ENCODE assay signal across 8 cellular contexts in the genomic region with DNA sequence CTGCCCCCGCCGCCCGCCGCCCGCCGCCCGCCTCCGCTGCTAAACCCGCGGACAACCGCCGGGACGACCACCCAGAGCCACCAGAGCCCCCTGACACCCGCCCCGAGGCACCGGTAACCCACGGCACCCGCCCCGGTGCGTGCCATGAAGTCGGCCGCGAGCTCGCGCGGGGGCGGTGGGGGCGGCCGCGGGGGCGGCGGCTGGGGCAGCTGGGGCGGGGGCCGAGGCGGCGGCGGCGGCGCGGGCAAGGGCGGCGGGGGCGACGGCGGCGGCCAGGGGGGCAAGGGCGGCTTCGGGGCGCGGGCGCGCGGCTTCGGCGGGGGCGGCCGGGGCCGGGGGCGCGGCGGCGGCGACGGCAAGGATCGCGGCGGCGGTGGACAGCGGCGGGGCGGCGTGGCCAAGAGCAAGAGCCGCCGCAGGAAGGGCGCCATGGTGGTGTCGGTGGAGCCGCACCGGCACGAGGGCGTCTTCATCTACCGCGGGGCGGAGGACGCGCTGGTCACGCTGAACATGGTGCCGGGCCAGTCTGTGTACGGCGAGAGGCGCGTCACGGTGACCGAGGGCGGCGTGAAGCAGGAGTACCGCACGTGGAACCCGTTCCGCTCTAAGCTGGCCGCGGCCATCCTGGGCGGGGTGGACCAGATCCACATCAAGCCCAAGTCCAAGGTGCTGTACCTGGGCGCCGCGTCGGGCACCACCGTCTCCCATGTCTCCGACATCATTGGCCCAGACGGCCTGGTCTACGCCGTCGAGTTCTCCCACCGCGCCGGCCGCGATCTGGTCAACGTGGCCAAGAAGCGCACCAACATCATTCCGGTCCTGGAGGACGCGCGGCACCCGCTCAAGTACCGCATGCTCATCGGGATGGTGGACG. TPM values are rescaled to one million over a fixed set of nuclear protein-coding genes. Genes with fewer than 3 reads are reported as not detected.
A peak's percentile ranks its signal among the peaks of the same experiment; 100 is the strongest.
DNase-seq lines count a peak whose midpoint lies in the region; ATAC-seq and TF ChIP-seq lines count a peak whose summit lies in the region.

No MANE protein-coding gene starts in this region.

- H3K36me3 ChIP-seq in H7 (replicated peaks; ENCODE audit: control insufficient read depth, insufficient read depth, low read length) (no peaks in the 10 kb centered on the region), mucosa of descending colon (ENCODE audit: low read depth) (no peaks in the 10 kb centered on the region), PC-3 (ENCODE audit: low read depth, low read length) (no peaks in the 10 kb centered on the region)

- no peaks in the 10 kb centered on the region for H4K20me1 ChIP-seq in PC-3 (ENCODE audit: low read length)

- H3K27ac ChIP-seq in 22Rv1 (peak overlapping the region; percentile 47), PC-3 (ENCODE audit: low read length) (no peak overlapping the region)

- H3K9me3 ChIP-seq in mucosa of descending colon (no peaks in the 10 kb centered on the region), PC-3 (ENCODE audit: low read length) (no peaks in the 10 kb centered on the region)

- intact Hi-C loops in mucosa of descending colon (cut with DNase I, micrococcal nuclease) (no loop called here), PC-3 (cut with micrococcal nuclease) (no loop called here)

- H3K9ac ChIP-seq in PC-3 (ENCODE audit: low read length) = no peak overlapping the region

- ATAC-seq in mucosa of descending colon (peak; percentile 40), PC-3 (no peak), HG03565 (IDR thresholded peaks at IDR 0.05; ENCODE audit: unreplicated experiment) (no peak), GM18858 (IDR thresholded peaks at IDR 0.05; ENCODE audit: unreplicated experiment) (no peak), GM18519 (IDR thresholded peaks at IDR 0.05; ENCODE audit: low FRiP score, unreplicated experiment) (no peak)

- no peak for TF ChIP-seq CTCF in 22Rv1 (IDR thresholded peaks at IDR 0.05)
- TF ChIP-seq CTCF in mucosa of descending colon (IDR thresholded peaks at IDR 0.05) = no peak
- no peak for TF ChIP-seq CTCF in PC-3 (conservative IDR thresholded peaks at IDR 0.05; ENCODE audit: low read depth, low read length)

- peaks cover 23% of the 10 kb centered on the region for H3K27me3 ChIP-seq in H7 (ENCODE audit: control insufficient read depth, insufficient read depth, low read length)
- no peaks in the 10 kb centered on the region for H3K27me3 ChIP-seq in PC-3 (ENCODE audit: low read length)

- no peak overlapping the region for H2AFZ ChIP-seq in PC-3 (ENCODE audit: low read length)

- H3F3A ChIP-seq in PC-3 (ENCODE audit: low read length, unreplicated experiment) = no peaks in the 10 kb centered on the region

- no peak overlapping the region for H3K4me2 ChIP-seq in PC-3 (ENCODE audit: low read length)

- POLR2A ChIA-PET in PC-3 (lab: Charles Lee; ENCODE audit: unreplicated experiment) = no interaction called here

- no peaks in the 10 kb centered on the region for H3K79me2 ChIP-seq in PC-3 (ENCODE audit: low read length)

- CTCF ChIA-PET in PC-3 (lab: Charles Lee) = no interaction called here

- BruUV-seq in PC-3 (replicated peaks; lab: Mats Ljungman, UMichigan) = no TSS peak

- DNase-seq in H7 = peak; percentile 75
- peak; percentile 13 for DNase-seq in cerebellar cortex (ENCODE audit: low spot score)
- peak in 1 of 3 donors; percentile 49 for DNase-seq in mucosa of descending colon
- no peak for DNase-seq in PC-3

- H3K4me1 ChIP-seq in mucosa of descending colon (ENCODE audit: low read depth) (peaks cover 4% of the 10 kb centered on the region), PC-3 (ENCODE audit: insufficient read depth, low read length) (no peaks in the 10 kb centered on the region)

- H3K9me2 ChIP-seq in PC-3 (replicated peaks; ENCODE audit: low read length) = no peaks in the 10 kb centered on the region

- H3K4me3 ChIP-seq in H7 (ENCODE audit: insufficient read depth, low read depth, low read length) = peak overlapping the region; percentile 47
- H3K4me3 ChIP-seq in mucosa of descending colon = no peak overlapping the region
- H3K4me3 ChIP-seq in PC-3 (ENCODE audit: low read length) = no peak overlapping the region

RNA-seq across cellular contexts. Expression of gene FBLL1, which starts 0.5 kb away (rescaled TPM):
- 3.3 and 4.0 TPM in 2 replicates for total RNA-seq in H7 (2014; rRNA removed; shearing (Covaris generic))
- under 1 TPM; 0.26 to 0.76 (median 0.51) TPM for total RNA-seq in mucosa of descending colon
- total RNA-seq in PC-3 (2014; rRNA removed) = 0.07 TPM in 1 of 2 replicates, not detected in the other

RNA-seq across cellular contexts. Expression of gene RARS1, which starts 43.3 kb away (rescaled TPM):
- total RNA-seq in H7 (2014; rRNA removed; shearing (Covaris generic)) = 104 and 122 TPM in 2 replicates
- total RNA-seq in mucosa of descending colon (10 to 100 TPM; 56.8 to 71.9 (median 63.7) TPM), PC-3 (2014; rRNA removed) (63.6 and 78.1 TPM in 2 replicates)

RNA-seq across cellular contexts. Expression of gene PANK3, which starts 49.6 kb away (rescaled TPM):
- 50.1 and 65.4 TPM in 2 replicates for total RNA-seq in H7 (2014; rRNA removed; shearing (Covaris generic))
- total RNA-seq in mucosa of descending colon (100 to 1,000 TPM in 2 of 3 donors, 10 to 100 TPM in 1; 80.7 to 147 (median 125) TPM), PC-3 (2014; rRNA removed) (21.5 and 22.7 TPM in 2 replicates)
